In the genomic region with DNA sequence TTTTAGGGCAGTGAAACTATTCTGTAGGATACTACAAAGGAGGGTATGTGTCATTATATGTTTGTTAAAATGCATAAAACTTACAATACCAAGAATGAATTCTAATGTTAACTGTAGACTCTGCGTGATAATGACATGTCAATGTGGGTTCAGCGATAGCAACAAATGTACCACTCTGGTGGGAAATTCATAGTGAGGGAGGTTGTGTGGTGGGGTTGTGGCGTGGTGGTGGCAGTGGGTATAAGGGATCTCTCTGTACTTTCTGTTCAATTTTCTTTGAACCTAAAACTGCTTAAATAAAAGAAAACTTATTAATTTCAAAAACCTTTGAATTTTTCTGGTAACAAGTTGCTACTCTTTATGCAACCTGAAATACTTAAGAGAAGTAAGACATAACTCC, we compare ENCODE assay signal across 28 cellular contexts.
DNase-seq lines count a peak whose midpoint lies in the region; ATAC-seq, FAIRE-seq and TF ChIP-seq lines count a peak whose summit lies in the region.
"Had no signal": no experiment of that assay in that cellular context is flagged by ENCODE, and none has a peak within 500 bp of the region (broad histone marks: within the 10 kb centered on the region; RNA-seq: fewer than 3 reads in every experiment).

No MANE protein-coding gene starts in this region.

- peak overlapping the region; percentile 7 for H2AFZ ChIP-seq in neuron (ENCODE audit: low read depth, low read length)

- CTCF ChIA-PET in activated CD4-positive, alpha-beta T cell treated with anti-CD3 and anti-CD28 coated beads for 36 hours (lab: Charles Lee): no interaction called here
- CTCF ChIA-PET in activated CD4-positive, alpha-beta T cell treated with anti-CD3 and anti-CD28 coated beads, Interleukin-2, amount 10 ng/mL, durations not matched to agents 7 days and 5 days (lab: Charles Lee): no interaction called here

- no peak overlapping the region for H3K27ac Mint-ChIP-seq in activated CD4-positive, alpha-beta T cell treated with anti-CD3 and anti-CD28 coated beads for 36 hours
- H3K27ac Mint-ChIP-seq in activated CD4-positive, alpha-beta T cell treated with anti-CD3 and anti-CD28 coated beads, Interleukin-2, amount 10 ng/mL, durations not matched to agents 7 days and 5 days: no peak overlapping the region
- peak overlapping the region; percentile 2 for H3K27ac Mint-ChIP-seq in endothelial cell (ENCODE audit: unreplicated experiment)
- H3K27ac Mint-ChIP-seq: activated T-helper 17 cell treated with anti-CD3 and anti-CD28 coated beads, Interleukin-2, amount 50 U/mL, for 72 hours; CD4-positive, CD25-positive, alpha-beta regulatory T cell; naive thymus-derived CD4-positive, alpha-beta T cell had no signal

- H3K4me3 Mint-ChIP-seq in activated CD4-positive, alpha-beta T cell treated with anti-CD3 and anti-CD28 coated beads for 36 hours: no peak overlapping the region
- no peak overlapping the region for H3K4me3 Mint-ChIP-seq in activated CD4-positive, alpha-beta T cell treated with anti-CD3 and anti-CD28 coated beads, Interleukin-2, amount 10 ng/mL, durations not matched to agents 7 days and 5 days
- H3K4me3 Mint-ChIP-seq in endothelial cell (ENCODE audit: unreplicated experiment): no peak overlapping the region
- H3K4me3 Mint-ChIP-seq: activated T-helper 17 cell treated with anti-CD3 and anti-CD28 coated beads, Interleukin-2, amount 50 U/mL, for 72 hours; CD4-positive, CD25-positive, alpha-beta regulatory T cell; naive thymus-derived CD4-positive, alpha-beta T cell had no signal

- peaks cover 20% of the 10 kb centered on the region for H3K4me1 ChIP-seq in neuron (ENCODE audit: insufficient read depth, low read length)
- H3K4me1 ChIP-seq: breast epithelium, Peyer's patch had no signal

- H3K4me3 ChIP-seq in Jurkat, Clone E6-1 (ENCODE audit: low read length): peak overlapping the region; percentile 36
- no peak overlapping the region for H3K4me3 ChIP-seq in neuron (ENCODE audit: low read length)
- H3K4me3 ChIP-seq: breast epithelium, Peyer's patch, skin epidermis, thoracic aorta had no signal

- no peaks in the 10 kb centered on the region for H3K9me3 ChIP-seq in neuron (ENCODE audit: low read length)
- H3K9me3 ChIP-seq: breast epithelium, Peyer's patch, thoracic aorta had no signal

- POLR2A ChIA-PET in activated CD4-positive, alpha-beta T cell treated with anti-CD3 and anti-CD28 coated beads for 36 hours (lab: Charles Lee): no interaction called here
- POLR2A ChIA-PET in activated CD4-positive, alpha-beta T cell treated with anti-CD3 and anti-CD28 coated beads, Interleukin-2, amount 10 ng/mL, durations not matched to agents 7 days and 5 days (lab: Charles Lee): no interaction called here

- DNase-seq in activated CD4-positive, alpha-beta T cell treated with anti-CD3 and anti-CD28 coated beads for 36 hours: no peak
- no peak for DNase-seq in activated CD4-positive, alpha-beta T cell treated with anti-CD3 and anti-CD28 coated beads, Interleukin-2, amount 10 ng/mL, durations not matched to agents 7 days and 5 days
- DNase-seq in Jurkat, Clone E6-1 (ENCODE audit: low read depth, low spot score): peak; percentile 85
- no peak for DNase-seq in endothelial cell (ENCODE audit: low spot score)
- DNase-seq in EL: no peak
- no peak for DNase-seq in GM19239 (ENCODE audit: insufficient read length, low spot score)
- no peak for DNase-seq in posterior vena cava (ENCODE audit: low spot score)
- DNase-seq: 8988T; activated CD4-positive, alpha-beta T cell treated with anti-CD3 and anti-CD28 coated beads, Interleukin-2, amount 50 U/mL, for 4 hours; activated CD4-positive, CD25-positive, alpha-beta regulatory T cell; activated CD8-positive, alpha-beta memory T cell treated with anti-CD3 and anti-CD28 coated beads, Interleukin-2, amount 50 U/mL, for 48 hours; activated naive CD4-positive, alpha-beta T cell treated with anti-CD3 and anti-CD28 coated beads, Interleukin-2, amount 50 U/mL, for 16 hours; CD4-positive, CD25-positive, alpha-beta regulatory T cell; HCEC 1CT; MV-4-11; naive thymus-derived CD4-positive, alpha-beta T cell; NCI-H2107; NCI-H345; Peyer's patch; stimulated activated naive CD4-positive, alpha-beta T cell had no signal

- H3K36me3 Mint-ChIP-seq in activated CD4-positive, alpha-beta T cell treated with anti-CD3 and anti-CD28 coated beads for 36 hours (ENCODE audit: low read depth): no peaks in the 10 kb centered on the region
- H3K36me3 Mint-ChIP-seq in activated CD4-positive, alpha-beta T cell treated with anti-CD3 and anti-CD28 coated beads, Interleukin-2, amount 10 ng/mL, durations not matched to agents 7 days and 5 days (ENCODE audit: low read depth): no peaks in the 10 kb centered on the region
- no peaks in the 10 kb centered on the region for H3K36me3 Mint-ChIP-seq in endothelial cell (ENCODE audit: low read depth, unreplicated experiment)
- H3K36me3 Mint-ChIP-seq: CD4-positive, CD25-positive, alpha-beta regulatory T cell; naive thymus-derived CD4-positive, alpha-beta T cell had no signal

- H3K36me3 ChIP-seq in neuron (ENCODE audit: insufficient read depth, low read length): no peaks in the 10 kb centered on the region
- H3K36me3 ChIP-seq: breast epithelium, Peyer's patch, thoracic aorta had no signal

- TF ChIP-seq CTCF in endothelial cell (IDR thresholded peaks at IDR 0.05; ENCODE audit: unreplicated experiment): no peak

- no peaks in the 10 kb centered on the region for H3K9me3 Mint-ChIP-seq in activated CD4-positive, alpha-beta T cell treated with anti-CD3 and anti-CD28 coated beads for 36 hours (ENCODE audit: low read depth)
- H3K9me3 Mint-ChIP-seq in activated CD4-positive, alpha-beta T cell treated with anti-CD3 and anti-CD28 coated beads, Interleukin-2, amount 10 ng/mL, durations not matched to agents 7 days and 5 days: no peaks in the 10 kb centered on the region
- no peaks in the 10 kb centered on the region for H3K9me3 Mint-ChIP-seq in endothelial cell (ENCODE audit: unreplicated experiment)
- H3K9me3 Mint-ChIP-seq: activated T-helper 17 cell treated with anti-CD3 and anti-CD28 coated beads, Interleukin-2, amount 50 U/mL, for 72 hours; naive thymus-derived CD4-positive, alpha-beta T cell had no signal

- intact Hi-C loops in activated CD4-positive, alpha-beta T cell treated with anti-CD3 and anti-CD28 coated beads for 36 hours (cut with DNase I, micrococcal nuclease): no loop called here
- intact Hi-C loops in posterior vena cava (cut with DNase I): no loop called here

- peaks cover 7% of the 10 kb centered on the region for H3K27me3 Mint-ChIP-seq in activated CD4-positive, alpha-beta T cell treated with anti-CD3 and anti-CD28 coated beads for 36 hours
- H3K27me3 Mint-ChIP-seq in activated CD4-positive, alpha-beta T cell treated with anti-CD3 and anti-CD28 coated beads, Interleukin-2, amount 10 ng/mL, durations not matched to agents 7 days and 5 days: no peaks in the 10 kb centered on the region
- H3K27me3 Mint-ChIP-seq in endothelial cell (ENCODE audit: unreplicated experiment): no peaks in the 10 kb centered on the region
- H3K27me3 Mint-ChIP-seq: activated T-helper 17 cell treated with anti-CD3 and anti-CD28 coated beads, Interleukin-2, amount 50 U/mL, for 72 hours; CD4-positive, CD25-positive, alpha-beta regulatory T cell had no signal

- FAIRE-seq in GM19239 (lab: Jason Lieb, UNC): no peak
- FAIRE-seq: colon, keratinocyte had no signal

- peak; percentile 36 for ATAC-seq in activated CD4-positive, alpha-beta T cell treated with anti-CD3 and anti-CD28 coated beads for 36 hours
- ATAC-seq: esophagus mucosa; naive thymus-derived CD4-positive, alpha-beta T cell had no signal

- H3K4me1 Mint-ChIP-seq in activated CD4-positive, alpha-beta T cell treated with anti-CD3 and anti-CD28 coated beads for 36 hours: peaks cover 12% of the 10 kb centered on the region
- H3K4me1 Mint-ChIP-seq in activated CD4-positive, alpha-beta T cell treated with anti-CD3 and anti-CD28 coated beads, Interleukin-2, amount 10 ng/mL, durations not matched to agents 7 days and 5 days: peaks cover 4% of the 10 kb centered on the region
- H3K4me1 Mint-ChIP-seq in endothelial cell (ENCODE audit: unreplicated experiment): no peaks in the 10 kb centered on the region
- H3K4me1 Mint-ChIP-seq: activated T-helper 17 cell treated with anti-CD3 and anti-CD28 coated beads, Interleukin-2, amount 50 U/mL, for 72 hours; CD4-positive, CD25-positive, alpha-beta regulatory T cell had no signal

- H3K27me3 ChIP-seq in neuron (ENCODE audit: insufficient read depth, low read length): no peaks in the 10 kb centered on the region
- H3K27me3 ChIP-seq: breast epithelium, Peyer's patch had no signal
